ENCODE assay signal across 11 cellular contexts in genomic region chr16:87789437-87790277, GRCh38. TPM values are rescaled to one million over a fixed set of nuclear protein-coding genes. Genes with fewer than 3 reads are reported as not detected.
A peak's percentile ranks its signal among the peaks of the same experiment; 100 is the strongest.
DNase-seq lines count a peak whose midpoint lies in the region; ATAC-seq and TF ChIP-seq lines count a peak whose summit lies in the region.
"Had no signal": no experiment of that assay in that cellular context is flagged by ENCODE, and none has a peak within 500 bp of the region (broad histone marks: within the 10 kb centered on the region; RNA-seq: fewer than 3 reads in every experiment).

No MANE protein-coding gene starts in this region.

- TF ChIP-seq CTCF in natural killer cell (IDR thresholded peaks at IDR 0.05): no peak

- no peak overlapping the region for H3K4me3 Mint-ChIP-seq in natural killer cell
- H3K4me3 Mint-ChIP-seq: stimulated activated naive B cell treated with anti-CD40 and anti-IgM and Interleukin-4, amounts not matched to agents 10 μg/mL and 1 μg/mL and 100 μg/mL, for 72 hours had no signal

- H3K27ac Mint-ChIP-seq in natural killer cell: no peak overlapping the region
- H3K27ac Mint-ChIP-seq: stimulated activated naive B cell treated with anti-CD40 and anti-IgM and Interleukin-4, amounts not matched to agents 10 μg/mL and 1 μg/mL and 100 μg/mL, for 72 hours had no signal

- H3K36me3 Mint-ChIP-seq in natural killer cell: no peaks in the 10 kb centered on the region
- H3K36me3 Mint-ChIP-seq: stimulated activated naive B cell treated with anti-CD40 and anti-IgM and Interleukin-4, amounts not matched to agents 10 μg/mL and 1 μg/mL and 100 μg/mL, for 72 hours had no signal

- H3K9me3 Mint-ChIP-seq in natural killer cell: no peaks in the 10 kb centered on the region
- H3K9me3 Mint-ChIP-seq: stimulated activated naive B cell treated with anti-CD40 and anti-IgM and Interleukin-4, amounts not matched to agents 10 μg/mL and 1 μg/mL and 100 μg/mL, for 72 hours had no signal

- ATAC-seq in GM21723 (IDR thresholded peaks at IDR 0.05; ENCODE audit: unreplicated experiment) (no peak), natural killer cell (no peak), HG02840 (IDR thresholded peaks at IDR 0.05; ENCODE audit: low FRiP score, unreplicated experiment) (no peak)
- ATAC-seq: stimulated activated naive B cell treated with anti-CD40 and anti-IgM and Interleukin-4, amounts not matched to agents 10 μg/mL and 1 μg/mL and 100 μg/mL, for 72 hours had no signal

- intact Hi-C loops in natural killer cell (cut with micrococcal nuclease): no loop called here

- no peaks in the 10 kb centered on the region for H3K27me3 Mint-ChIP-seq in natural killer cell (ENCODE audit: low read depth in 2 of 2)

- peak; percentile 99 for DNase-seq in ELR (ENCODE audit: low read depth)
- DNase-seq in RKO (ENCODE audit: low spot score): peak; percentile 68
- DNase-seq in fibroblast of peridontal ligament (ENCODE audit: extremely low read depth): peak; percentile 72
- peak; percentile 93 for DNase-seq in renal cortical epithelial cell (ENCODE audit: low read depth)
- DNase-seq in natural killer cell: no peak
- no peak for DNase-seq in GM19238 (ENCODE audit: insufficient read length, low spot score)
- DNase-seq: cerebellar nuclear complex; GF-D8; stimulated activated naive B cell treated with anti-CD40 and anti-IgM and Interleukin-4, amounts not matched to agents 10 μg/mL and 1 μg/mL and 100 μg/mL, for 72 hours had no signal

- no peaks in the 10 kb centered on the region for H3K4me1 Mint-ChIP-seq in natural killer cell
- H3K4me1 Mint-ChIP-seq: stimulated activated naive B cell treated with anti-CD40 and anti-IgM and Interleukin-4, amounts not matched to agents 10 μg/mL and 1 μg/mL and 100 μg/mL, for 72 hours had no signal

RNA-seq across cellular contexts. Expression of gene KLHDC4, which starts 23.9 kb away (rescaled TPM):
- total RNA-seq in renal cortical epithelial cell: 29.2 and 29.9 TPM in 2 replicates
- 100 to 1,000 TPM; 210 to 311 (median 210) TPM for total RNA-seq in natural killer cell

Comparison
In these comparisons a context has a peak if more than half of its experiments do, and no peak if none do; other contexts are left out.
1. DNase-seq: peak in ELR (single experiment), RKO (single experiment), fibroblast of peridontal ligament (single experiment) and renal cortical epithelial cell (single experiment); none in natural killer cell (single experiment) and GM19238 (single experiment).